In genomic region chr19:8537099-8537498, GRCh38 we compare ENCODE assay signal across 20 cellular contexts. TPM values are rescaled to one million over a fixed set of nuclear protein-coding genes. Genes with fewer than 3 reads are reported as not detected.
"Had no signal": no experiment of that assay in that cellular context is flagged by ENCODE, and none has a peak within 500 bp of the region (broad histone marks: within the 10 kb centered on the region; RNA-seq: fewer than 3 reads in every experiment).

No MANE protein-coding gene starts in this region.

- H3K9me3 ChIP-seq: gastrocnemius medialis, heart right ventricle, mucosa of descending colon, psoas muscle, spleen, testis, tibial nerve had no signal

- H3K4me1 Mint-ChIP-seq: stimulated activated naive B cell treated with anti-CD40 and anti-IgM and Interleukin-4, amounts not matched to agents 10 μg/mL and 1 μg/mL and 100 μg/mL, for 72 hours; stimulated activated naive CD8-positive, alpha-beta T cell treated with anti-CD3 and anti-CD28 coated beads, Interleukin-15, amount 100 ng/mL, for 72 hours had no signal

- H3K27me3 Mint-ChIP-seq: naive thymus-derived CD8-positive, alpha-beta T cell; stimulated activated naive B cell treated with anti-CD40 and anti-IgM and Interleukin-4, amounts not matched to agents 10 μg/mL and 1 μg/mL and 100 μg/mL, for 72 hours; stimulated activated naive CD8-positive, alpha-beta T cell treated with anti-CD3 and anti-CD28 coated beads, Interleukin-15, amount 100 ng/mL, for 72 hours had no signal

- DNase-seq: gastrocnemius medialis; heart right ventricle; hypothalamus; islet precursor cell; mammary epithelial cell; mucosa of descending colon; naive thymus-derived CD8-positive, alpha-beta T cell; psoas muscle; retina; spleen; stimulated activated CD4-positive, alpha-beta T cell treated with anti-CD3 and anti-CD28 coated beads, Interleukin-15, amount 100 ng/mL, for 24 hours; stimulated activated CD4-positive, alpha-beta T cell treated with anti-CD3 and anti-CD28 coated beads, Interleukin-1b, Interleukin-23, amount 100 ng/mL, for 48 hours; stimulated activated CD4-positive, alpha-beta T cell treated with anti-CD3 and anti-CD28 coated beads, Interleukin-4, amount 100 ng/mL, for 24 hours; stimulated activated naive B cell treated with anti-CD40 and anti-IgM and Interleukin-4, amounts not matched to agents 10 μg/mL and 1 μg/mL and 100 μg/mL, for 72 hours; stimulated activated naive CD8-positive, alpha-beta T cell treated with anti-CD3 and anti-CD28 coated beads, Interleukin-15, amount 100 ng/mL, for 72 hours; testis had no signal

- H3K36me3 ChIP-seq: gastrocnemius medialis had no signal

- H3K9me3 Mint-ChIP-seq: naive thymus-derived CD8-positive, alpha-beta T cell; stimulated activated naive B cell treated with anti-CD40 and anti-IgM and Interleukin-4, amounts not matched to agents 10 μg/mL and 1 μg/mL and 100 μg/mL, for 72 hours; stimulated activated naive CD8-positive, alpha-beta T cell treated with anti-CD3 and anti-CD28 coated beads, Interleukin-15, amount 100 ng/mL, for 72 hours had no signal

- H3K4me1 ChIP-seq: gastrocnemius medialis, psoas muscle, testis, tibial nerve had no signal

- H3K27me3 ChIP-seq: gastrocnemius medialis, heart right ventricle, spleen, testis, tibial nerve had no signal

- H3K4me3 ChIP-seq: gastrocnemius medialis, heart right ventricle, mucosa of descending colon, psoas muscle, spleen, testis, tibial nerve had no signal

- H3K4me3 Mint-ChIP-seq: naive thymus-derived CD8-positive, alpha-beta T cell; stimulated activated naive B cell treated with anti-CD40 and anti-IgM and Interleukin-4, amounts not matched to agents 10 μg/mL and 1 μg/mL and 100 μg/mL, for 72 hours; stimulated activated naive CD8-positive, alpha-beta T cell treated with anti-CD3 and anti-CD28 coated beads, Interleukin-15, amount 100 ng/mL, for 72 hours had no signal

- H3K27ac ChIP-seq: gastrocnemius medialis, heart right ventricle, psoas muscle, spleen, testis, tibial nerve had no signal

- H3K27ac Mint-ChIP-seq: stimulated activated naive B cell treated with anti-CD40 and anti-IgM and Interleukin-4, amounts not matched to agents 10 μg/mL and 1 μg/mL and 100 μg/mL, for 72 hours; stimulated activated naive CD8-positive, alpha-beta T cell treated with anti-CD3 and anti-CD28 coated beads, Interleukin-15, amount 100 ng/mL, for 72 hours had no signal

- ATAC-seq: gastrocnemius medialis; heart right ventricle; left lobe of liver; mucosa of descending colon; naive thymus-derived CD8-positive, alpha-beta T cell; psoas muscle; sciatic nerve; stimulated activated naive B cell treated with anti-CD40 and anti-IgM and Interleukin-4, amounts not matched to agents 10 μg/mL and 1 μg/mL and 100 μg/mL, for 72 hours; stimulated activated naive CD8-positive, alpha-beta T cell treated with anti-CD3 and anti-CD28 coated beads, Interleukin-15, amount 100 ng/mL, for 72 hours had no signal

RNA-seq across cellular contexts. Expression of gene PRAM1, which starts 34.7 kb away (rescaled TPM):
- total RNA-seq: epithelial cell of proximal tubule, mammary epithelial cell had no signal
- polyA plus RNA-seq: mammary epithelial cell had no signal
